In the genomic region with DNA sequence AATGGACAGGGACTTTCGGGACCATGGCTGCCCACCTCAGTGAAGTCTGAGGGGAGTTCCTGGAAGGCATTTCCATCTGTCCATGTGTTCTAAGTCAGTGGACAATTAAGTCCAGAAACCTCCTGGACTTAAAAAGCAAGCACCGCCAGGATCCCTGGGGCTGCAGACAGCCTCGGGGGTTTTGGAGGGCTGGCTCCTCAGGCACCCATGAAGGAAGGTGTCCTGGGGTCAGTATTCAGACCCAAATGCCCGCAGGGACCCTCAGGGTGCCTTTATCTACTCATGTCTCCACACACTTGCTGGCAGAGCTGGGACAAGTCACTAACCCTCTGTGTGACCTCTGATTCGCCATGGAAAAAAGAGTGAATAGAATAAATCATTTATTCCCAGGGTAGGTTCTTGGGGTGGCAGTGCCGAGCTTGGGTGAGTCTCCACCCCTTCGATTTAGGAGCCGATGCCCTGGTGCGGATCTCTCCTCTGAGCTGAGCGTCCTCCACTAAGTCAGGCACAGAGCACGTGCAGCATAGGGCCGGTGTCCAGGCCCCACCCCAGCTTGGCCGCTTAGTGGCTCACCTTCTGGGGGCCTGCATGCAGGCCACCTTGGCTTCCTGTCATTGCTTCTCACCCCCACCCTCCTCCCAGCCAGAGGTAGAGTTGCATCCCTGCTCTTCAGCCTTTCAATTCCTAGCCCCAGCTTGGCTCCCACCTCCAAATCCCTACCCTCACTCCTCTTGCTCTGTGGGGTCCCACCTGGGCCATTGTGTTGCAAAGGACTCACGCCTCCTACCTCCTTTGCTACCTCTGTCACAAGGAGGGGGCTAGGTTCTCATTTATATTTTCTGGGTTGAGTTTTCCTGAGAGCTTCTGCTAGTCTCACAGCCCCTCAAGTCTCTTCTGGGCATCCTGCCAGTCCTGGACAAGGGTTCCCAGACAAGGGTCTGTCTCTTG, we compare ENCODE assay signal across 16 cellular contexts. TPM values are rescaled to one million over a fixed set of nuclear protein-coding genes. Genes with fewer than 3 reads are reported as not detected.
DNase-seq lines count a peak whose midpoint lies in the region; ATAC-seq lines count a peak whose summit lies in the region.
"Had no signal": no experiment of that assay in that cellular context is flagged by ENCODE, and none has a peak within 500 bp of the region (broad histone marks: within the 10 kb centered on the region; RNA-seq: fewer than 3 reads in every experiment).

No MANE protein-coding gene starts in this region.

- H3K4me3 ChIP-seq in iPS-18c (ENCODE audit: insufficient read depth, low read depth, low read length): peak overlapping the region; percentile 11; the same call in 1 of the 2 replicates
- H3K4me3 ChIP-seq: ovary, suprapubic skin had no signal

- H3K9me3 ChIP-seq in T-helper 17 cell (ENCODE audit: control insufficient read depth, low read length, poor library complexity, severe bottlenecking) (no peaks in the 10 kb centered on the region), iPS-18c (ENCODE audit: control insufficient read depth, insufficient read depth, low read length) (no peaks in the 10 kb centered on the region)
- H3K9me3 ChIP-seq: ovary, suprapubic skin had no signal

- H3K4me1 Mint-ChIP-seq in activated T-cell treated with anti-CD3 and anti-CD28 coated beads, Interleukin-2, amount 50 U/mL, for 72 hours (ENCODE audit: low read depth): peaks cover 56% of the 10 kb centered on the region
- peaks cover 47% of the 10 kb centered on the region for H3K4me1 Mint-ChIP-seq in T-helper 17 cell
- peaks cover 61 to 84% of the 10 kb centered on the region in 2 donors for H3K4me1 Mint-ChIP-seq in stimulated activated naive B cell treated with anti-CD40 and anti-IgM and Interleukin-4, amounts not matched to agents 10 μg/mL and 1 μg/mL and 100 μg/mL, for 72 hours

- no peaks in the 10 kb centered on the region for H3K27me3 Mint-ChIP-seq in activated T-cell treated with anti-CD3 and anti-CD28 coated beads, Interleukin-2, amount 50 U/mL, for 72 hours (ENCODE audit: low read depth)
- H3K27me3 Mint-ChIP-seq in T-helper 17 cell: no peaks in the 10 kb centered on the region
- no peaks in the 10 kb centered on the region for H3K27me3 Mint-ChIP-seq in stimulated activated naive B cell treated with anti-CD40 and anti-IgM and Interleukin-4, amounts not matched to agents 10 μg/mL and 1 μg/mL and 100 μg/mL, for 72 hours

- no peaks in the 10 kb centered on the region for H3K36me3 Mint-ChIP-seq in activated T-cell treated with anti-CD3 and anti-CD28 coated beads, Interleukin-2, amount 50 U/mL, for 72 hours (ENCODE audit: insufficient read depth in 2 of 2)
- H3K36me3 Mint-ChIP-seq in T-helper 17 cell (ENCODE audit: low read depth): no peaks in the 10 kb centered on the region
- H3K36me3 Mint-ChIP-seq in stimulated activated naive B cell treated with anti-CD40 and anti-IgM and Interleukin-4, amounts not matched to agents 10 μg/mL and 1 μg/mL and 100 μg/mL, for 72 hours: peaks cover 21 to 52% of the 10 kb centered on the region in 2 donors

- ATAC-seq in activated T-cell treated with anti-CD3 and anti-CD28 coated beads, Interleukin-2, amount 50 U/mL, for 72 hours (replicated peaks in 1 of 2): no peak
- ATAC-seq in T-helper 17 cell (no peak), GM21619 (IDR thresholded peaks at IDR 0.05; ENCODE audit: unreplicated experiment) (no peak), GM18907 (IDR thresholded peaks at IDR 0.05; ENCODE audit: unreplicated experiment) (no peak)
- ATAC-seq in stimulated activated naive B cell treated with anti-CD40 and anti-IgM and Interleukin-4, amounts not matched to agents 10 μg/mL and 1 μg/mL and 100 μg/mL, for 72 hours (replicated peaks): no peak

- no peaks in the 10 kb centered on the region for H3K9me3 Mint-ChIP-seq in activated T-cell treated with anti-CD3 and anti-CD28 coated beads, Interleukin-2, amount 50 U/mL, for 72 hours
- H3K9me3 Mint-ChIP-seq in stimulated activated naive B cell treated with anti-CD40 and anti-IgM and Interleukin-4, amounts not matched to agents 10 μg/mL and 1 μg/mL and 100 μg/mL, for 72 hours: no peaks in the 10 kb centered on the region
- H3K9me3 Mint-ChIP-seq: mesothelial cell of epicardium had no signal

- H3K4me3 Mint-ChIP-seq in activated T-cell treated with anti-CD3 and anti-CD28 coated beads, Interleukin-2, amount 50 U/mL, for 72 hours: no peak overlapping the region
- H3K4me3 Mint-ChIP-seq in T-helper 17 cell: no peak overlapping the region
- H3K4me3 Mint-ChIP-seq in stimulated activated naive B cell treated with anti-CD40 and anti-IgM and Interleukin-4, amounts not matched to agents 10 μg/mL and 1 μg/mL and 100 μg/mL, for 72 hours: peak overlapping the region in 1 of 2 donors; percentile 5
- H3K4me3 Mint-ChIP-seq: mesothelial cell of epicardium had no signal

- peak overlapping the region; percentile 97 for H3K27ac Mint-ChIP-seq in activated T-cell treated with anti-CD3 and anti-CD28 coated beads, Interleukin-2, amount 50 U/mL, for 72 hours
- H3K27ac Mint-ChIP-seq in T-helper 17 cell: peak overlapping the region; percentile 100
- peak overlapping the region; percentile 95 for H3K27ac Mint-ChIP-seq in stimulated activated naive B cell treated with anti-CD40 and anti-IgM and Interleukin-4, amounts not matched to agents 10 μg/mL and 1 μg/mL and 100 μg/mL, for 72 hours
- H3K27ac Mint-ChIP-seq: mesothelial cell of epicardium had no signal

- DNase-seq in activated T-cell treated with anti-CD3 and anti-CD28 coated beads, Interleukin-2, amount 50 U/mL, for 72 hours: no peak
- no peak for DNase-seq in activated T-cell treated with anti-CD3 and anti-CD28 coated beads, Interleukin-2, amount 50 U/mL, for 48 hours
- DNase-seq in T-helper 17 cell (no peak), KG1 (lab: John Stamatoyannopoulos, UW) (no peak)
- DNase-seq in stimulated activated naive B cell treated with anti-CD40 and anti-IgM and Interleukin-4, amounts not matched to agents 10 μg/mL and 1 μg/mL and 100 μg/mL, for 72 hours: no peak
- DNase-seq: aorta, dermis blood vessel endothelial cell, DMS153, hypothalamus, NCI-H1048, ovary had no signal

RNA-seq across cellular contexts. Expression of a gene that starts 19.9 kb away (rescaled TPM):
- total RNA-seq in activated T-cell treated with anti-CD3 and anti-CD28 coated beads, Interleukin-2, amount 50 U/mL, for 72 hours: 10 to 100 TPM; 35.4 to 39.2 TPM
- 10 to 100 TPM; 51.8 to 68.6 TPM for total RNA-seq in T-helper 17 cell
